ENCODE assay signal across 30 cellular contexts in the genomic region with DNA sequence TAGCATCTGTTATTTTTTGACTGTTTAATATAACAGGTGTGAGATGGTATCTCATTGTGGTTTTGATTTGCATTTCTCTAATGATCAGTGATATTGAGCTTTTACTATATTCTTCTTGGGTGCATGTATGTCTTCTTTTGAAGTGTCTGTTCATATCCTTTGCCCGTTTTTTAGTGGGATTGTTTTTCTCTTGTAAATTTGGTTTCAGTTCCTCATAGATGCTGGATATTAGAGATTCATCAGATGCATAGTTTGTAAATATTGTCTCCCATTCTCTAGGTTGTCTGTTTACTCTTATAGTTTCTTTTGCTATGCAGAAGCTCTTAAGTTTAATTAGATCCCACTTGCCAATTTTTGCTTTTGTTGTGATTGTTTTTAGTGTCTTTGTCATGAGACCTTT.
"Had no signal": no experiment of that assay in that cellular context is flagged by ENCODE, and none has a peak within 500 bp of the region (broad histone marks: within the 10 kb centered on the region; RNA-seq: fewer than 3 reads in every experiment).

No MANE protein-coding gene starts in this region.

- H3K9me3 ChIP-seq: esophagus muscularis mucosa, gastrocnemius medialis had no signal

- FAIRE-seq: astrocyte, colon had no signal

- H3K36me3 ChIP-seq: esophagus muscularis mucosa, gastrocnemius medialis, heart left ventricle had no signal

- H3K4me3 ChIP-seq: esophagus muscularis mucosa, gastrocnemius medialis, heart left ventricle had no signal

- ATAC-seq: activated T-cell treated with anti-CD3 and anti-CD28 coated beads, Interleukin-2, amount 50 U/mL, for 72 hours; effector memory CD8-positive, alpha-beta T cell; foreskin keratinocyte; gastrocnemius medialis; heart left ventricle; WTC11 had no signal

- H3K27me3 ChIP-seq: esophagus muscularis mucosa, foreskin keratinocyte, gastrocnemius medialis had no signal

- H3K4me1 ChIP-seq: esophagus muscularis mucosa, foreskin keratinocyte, gastrocnemius medialis, heart left ventricle had no signal

- DNase-seq: activated CD4-positive, alpha-beta memory T cell treated with anti-CD3 and anti-CD28 coated beads, Interleukin-2, amount 10 ng/mL, durations not matched to agents 7 days and 5 days; activated CD4-positive, alpha-beta T cell treated with anti-CD3 and anti-CD28 coated beads for 1 hour; activated CD4-positive, alpha-beta T cell treated with anti-CD3 and anti-CD28 coated beads for 4 hours; activated CD4-positive, alpha-beta T cell treated with anti-CD3 and anti-CD28 coated beads, Interleukin-2, amount 10 ng/mL, durations not matched to agents 7 days and 5 days; activated CD4-positive, alpha-beta T cell treated with anti-CD3 and anti-CD28 coated beads, Interleukin-2, amount 50 U/mL, for 4 hours; activated CD8-positive, alpha-beta memory T cell treated with anti-CD3 and anti-CD28 coated beads, Interleukin-2, amount 50 U/mL, for 48 hours; activated gamma-delta T cell; activated naive CD4-positive, alpha-beta T cell; activated naive CD4-positive, alpha-beta T cell treated with anti-CD3 and anti-CD28 coated beads, Interleukin-2, amount 50 U/mL, for 16 hours; activated T-cell treated with anti-CD3 and anti-CD28 coated beads for 4 hours; activated T-cell treated with anti-CD3 and anti-CD28 coated beads, Interleukin-2, amount 50 U/mL, for 24 hours; activated T-cell treated with anti-CD3 and anti-CD28 coated beads, Interleukin-2, amount 50 U/mL, for 72 hours; amniotic stem cell; anterior cingulate cortex; caudate nucleus; cortex of kidney; dermis blood vessel endothelial cell; effector CD4-positive, alpha-beta T cell; effector memory CD8-positive, alpha-beta T cell; erythroblast; foreskin keratinocyte; gastrocnemius medialis; glutamatergic neuron; heart left ventricle; hypothalamus had no signal

- H3K27ac ChIP-seq: esophagus muscularis mucosa, foreskin keratinocyte, gastrocnemius medialis, heart left ventricle, VCaP had no signal
